In the genomic region with DNA sequence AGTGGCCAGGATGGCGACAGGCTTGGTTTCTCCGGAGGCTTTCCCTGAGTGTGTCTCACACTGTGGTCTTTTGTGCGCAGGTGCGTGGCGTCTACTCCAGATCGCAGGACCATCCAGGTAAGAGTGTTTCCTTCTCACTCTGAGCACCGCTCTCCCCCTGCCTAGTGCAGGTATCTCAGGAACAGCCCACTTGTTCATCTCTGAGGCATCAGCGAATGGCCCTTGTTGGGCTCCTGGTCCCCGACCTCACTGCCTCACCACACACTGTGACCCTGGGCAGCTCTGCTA, we compare ENCODE assay signal across 13 cellular contexts. TPM values are rescaled to one million over a fixed set of nuclear protein-coding genes. Genes with fewer than 3 reads are reported as not detected.
A peak's percentile ranks its signal among the peaks of the same experiment; 100 is the strongest.
DNase-seq lines count a peak whose midpoint lies in the region; TF ChIP-seq lines count a peak whose summit lies in the region.
"Had no signal": no experiment of that assay in that cellular context is flagged by ENCODE, and none has a peak within 500 bp of the region (broad histone marks: within the 10 kb centered on the region; RNA-seq: fewer than 3 reads in every experiment).

No MANE protein-coding gene starts in this region.

- H4K20me1 ChIP-seq in BLaER1 treated with 17β-estradiol and CSF1 and Interleukin-3, amounts not matched to agents 10 nM and 100 nM = no peaks in the 10 kb centered on the region
- no peaks in the 10 kb centered on the region for H4K20me1 ChIP-seq in OCI-LY7 (ENCODE audit: insufficient read depth, low read length)

- H3K4me1 ChIP-seq in BLaER1 treated with 17β-estradiol and CSF1 and Interleukin-3, amounts not matched to agents 10 nM and 100 nM = peaks cover 20 to 44% (median 32%) of the 10 kb centered on the region in 10 experiments
- H3K4me1 ChIP-seq in colonic mucosa (no peaks in the 10 kb centered on the region), sigmoid colon (peaks cover 0 to 47% (median 32%) of the 10 kb centered on the region in 4 donors), OCI-LY7 (ENCODE audit: insufficient read depth, low read length, poor library complexity, severe bottlenecking) (peaks cover 14% of the 10 kb centered on the region)

- no peak for DNase-seq in colonic mucosa
- no peak for DNase-seq in lower leg skin (ENCODE audit: low spot score in 2 of 2)
- no peak for DNase-seq in sigmoid colon
- no peak for DNase-seq in pons (ENCODE audit: low spot score)
- DNase-seq in caudate nucleus (lab: John Stamatoyannopoulos, UW) = no peak
- DNase-seq in OCI-LY7 (ENCODE audit: low spot score) = no peak
- no peak for DNase-seq in NCI-H1436 treated with DMSO at 0.1 percent for 48 hours (lab: John Stamatoyannopoulos, UW)
- DNase-seq: activated T-cell treated with anti-CD3 and anti-CD28 coated beads, Interleukin-2, amount 50 U/mL, for 72 hours; occipital lobe; SHP77 had no signal

- H3K79me2 ChIP-seq in OCI-LY7 (ENCODE audit: insufficient read depth, low read depth, low read length) = no peaks in the 10 kb centered on the region

- POLR2A ChIA-PET in OCI-LY7 (lab: Charles Lee) = interaction anchor here (0.9 kb wide), 1 partner anchor 21 kb away, joined by 3 read pairs; no protein-coding TSS in a partner anchor

- no peak for TF ChIP-seq CTCF in colonic mucosa (IDR thresholded peaks at IDR 0.05)
- TF ChIP-seq CTCF in lower leg skin (IDR thresholded peaks at IDR 0.05) = no peak
- no peak for TF ChIP-seq CTCF in sigmoid colon (IDR thresholded peaks at IDR 0.05)
- no peak for TF ChIP-seq CTCF in OCI-LY7 (conservative IDR thresholded peaks at IDR 0.05; ENCODE audit: low read length)

- WGBS in lower leg skin, 2 donors = 65 to 70% methylated on average over 9 of the region's 9 CpGs
- 63 to 67% methylated on average over 9 of the region's 9 CpGs for WGBS in sigmoid colon, 2 donors

- H3K4me2 ChIP-seq in BLaER1 treated with 17β-estradiol and CSF1 and Interleukin-3, amounts not matched to agents 10 nM and 100 nM = peak overlapping the region; percentile 73 to 89 (median 80)
- no peak overlapping the region for H3K4me2 ChIP-seq in OCI-LY7 (ENCODE audit: low read length)

- no TSS peak for BruUV-seq in OCI-LY7 (replicated peaks; lab: Mats Ljungman, UMichigan)

- 0 out of 22 replicates have a peak overlapping the region, but pooled peaks of 1 of the 11 experiments have one; percentile 12 for H3K27ac ChIP-seq in BLaER1 treated with 17β-estradiol and CSF1 and Interleukin-3, amounts not matched to agents 10 nM and 100 nM
- H3K27ac ChIP-seq in colonic mucosa (no peak overlapping the region), sigmoid colon (peak overlapping the region; percentile 66 to 80 (median 70)), caudate nucleus (ENCODE audit: low read depth, low read length) (no peak overlapping the region), OCI-LY7 (ENCODE audit: low read depth, low read length, poor library complexity, severe bottlenecking) (no peak overlapping the region)
- H3K27ac ChIP-seq: VCaP had no signal

- peaks cover 0 to 18% (median 10%) of the 10 kb centered on the region in 11 experiments; a peak in 14 of 22 replicates for H3K27me3 ChIP-seq in BLaER1 treated with 17β-estradiol and CSF1 and Interleukin-3, amounts not matched to agents 10 nM and 100 nM
- no peaks in the 10 kb centered on the region for H3K27me3 ChIP-seq in colonic mucosa
- H3K27me3 ChIP-seq in sigmoid colon = no peaks in the 10 kb centered on the region

- no peaks in the 10 kb centered on the region for H3K36me3 ChIP-seq in BLaER1 treated with 17β-estradiol and CSF1 and Interleukin-3, amounts not matched to agents 10 nM and 100 nM
- H3K36me3 ChIP-seq in colonic mucosa (no peaks in the 10 kb centered on the region), sigmoid colon (no peaks in the 10 kb centered on the region), OCI-LY7 (ENCODE audit: insufficient read depth, low read length) (no peaks in the 10 kb centered on the region)

- no peak overlapping the region for H2AFZ ChIP-seq in OCI-LY7 (ENCODE audit: low read length)

- H3K4me3 ChIP-seq in BLaER1 treated with 17β-estradiol and CSF1 and Interleukin-3, amounts not matched to agents 10 nM and 100 nM = peak overlapping the region in 3 of 10 experiments; percentile 11 to 35 (median 16); a peak in 3 of 20 replicates
- peak overlapping the region; percentile 13 for H3K4me3 ChIP-seq in colonic mucosa
- peak overlapping the region; percentile 0 for H3K4me3 ChIP-seq in lower leg skin (ENCODE audit: low read depth, poor library complexity, severe bottlenecking)
- H3K4me3 ChIP-seq in sigmoid colon = peak overlapping the region; percentile 32 to 53 (median 44)
- no peak overlapping the region for H3K4me3 ChIP-seq in OCI-LY7 (ENCODE audit: low read depth, low read length, poor library complexity, severe bottlenecking)

- H3K9ac ChIP-seq in BLaER1 treated with 17β-estradiol and CSF1 and Interleukin-3, amounts not matched to agents 10 nM and 100 nM = peak overlapping the region in 4 of 11 experiments; percentile 6 to 41 (median 28); a peak in 5 of 22 replicates
- peak overlapping the region in 1 of 2 donors; percentile 32 for H3K9ac ChIP-seq in colonic mucosa (ENCODE audit: low read depth in 2 of 2, low read length in 2 of 2)

- CTCF ChIA-PET in OCI-LY7 (lab: Charles Lee; ENCODE audit: unreplicated experiment) = no interaction called here

- no peaks in the 10 kb centered on the region for H3K9me2 ChIP-seq in OCI-LY7 (ENCODE audit: insufficient read depth, low read length)

- no peak for TF ChIP-seq EP300 in sigmoid colon (IDR thresholded peaks at IDR 0.05)

- intact Hi-C loops in colonic mucosa (cut with DNase I) = no loop called here
- intact Hi-C loops in lower leg skin (cut with DNase I; ENCODE audit: low total_unique reads) = no loop called here
- intact Hi-C loops in sigmoid colon (cut with DNase I) = loop anchor here (5.0 kb wide), 1 partner anchor 82 kb away; the partner anchor contains the start of gene RAN
- intact Hi-C loops in OCI-LY7 (cut with micrococcal nuclease; ENCODE audit: unreplicated experiment) = no loop called here

- TF ChIP-seq POLR2A in lower leg skin (IDR thresholded peaks at IDR 0.05) (no peak), sigmoid colon (IDR thresholded peaks at IDR 0.05) (no peak)

- no peaks in the 10 kb centered on the region for H3K9me3 ChIP-seq in BLaER1 treated with 17β-estradiol and CSF1 and Interleukin-3, amounts not matched to agents 10 nM and 100 nM (replicated peaks in 1 of 11)
- no peaks in the 10 kb centered on the region for H3K9me3 ChIP-seq in colonic mucosa
- H3K9me3 ChIP-seq in sigmoid colon = no peaks in the 10 kb centered on the region
- H3K9me3 ChIP-seq in OCI-LY7 (ENCODE audit: low read length) = no peaks in the 10 kb centered on the region

RNA-seq across cellular contexts. Expression of gene ADGRD1, which starts 0.8 kb away (rescaled TPM):
- total RNA-seq in colonic mucosa = 1 to 10 TPM; 3.5 to 3.6 TPM
- total RNA-seq in lower leg skin = 10 to 100 TPM in 1 of 4 donors, 1 to 10 TPM in 3; 8.3 to 11.6 (median 8.9) TPM
- total RNA-seq in sigmoid colon = 10 to 100 TPM in 3 of 4 donors, 1 to 10 TPM in 1; 7.2 to 22.5 (median 14.2) TPM
- 1 to 10 TPM in 2 of 3 donors, under 1 TPM in 1; 0.46 to 3.8 (median 3.0) TPM for polyA plus RNA-seq in sigmoid colon
- 0.95 and 1.0 TPM in 2 replicates for total RNA-seq in OCI-LY7 (2014; rRNA removed; shearing (Covaris generic))
- total RNA-seq in OCI-LY7 (2022) = 1.4 and 1.7 TPM in 2 replicates
- total RNA-seq: epithelial cell of proximal tubule had no signal

Comparison
In these comparisons a context has a peak if more than half of its experiments do, and no peak if none do; other contexts are left out.
1. H3K27ac ChIP-seq: peak in sigmoid colon (4 of 4); none in colonic mucosa (single experiment), caudate nucleus (single experiment) and OCI-LY7 (single experiment).